Comparison of ENCODE assay signal across 8 cellular contexts in the genomic region with DNA sequence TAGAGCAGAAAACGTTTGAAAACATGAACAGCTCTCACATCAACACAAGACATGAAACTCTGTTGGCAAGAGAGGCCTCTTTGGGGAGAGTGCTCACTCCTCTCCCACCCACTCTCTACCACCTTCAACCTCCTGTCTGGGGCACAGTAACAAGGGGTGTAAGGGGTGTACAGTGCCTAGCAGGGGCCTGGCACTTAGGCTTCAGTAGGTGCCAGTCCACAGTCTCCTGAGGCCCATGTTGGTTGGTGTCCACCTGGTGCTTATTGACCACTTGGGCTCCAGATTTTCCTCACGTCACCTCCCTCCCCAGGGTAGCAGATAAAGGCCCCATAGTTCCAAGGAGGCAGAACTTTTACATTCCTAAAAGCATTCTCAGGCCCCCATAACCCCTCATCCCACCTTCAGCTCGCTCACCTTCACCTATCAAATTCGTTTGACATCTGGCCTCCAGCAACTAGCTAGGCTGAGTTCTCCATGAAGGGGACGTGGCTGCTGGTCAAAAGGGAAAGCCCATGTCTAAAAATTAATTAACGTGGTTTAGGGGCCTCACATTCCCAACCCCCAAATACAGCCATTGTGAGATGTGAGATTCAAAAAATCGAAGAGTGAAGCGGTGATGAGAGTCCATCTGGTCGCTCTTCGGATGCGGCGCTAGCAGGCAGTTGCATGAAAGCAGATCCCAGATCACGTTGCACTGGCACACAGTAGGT. TPM values are rescaled to one million over a fixed set of nuclear protein-coding genes. Genes with fewer than 3 reads are reported as not detected.
DNase-seq lines count a peak whose midpoint lies in the region; ATAC-seq and TF ChIP-seq lines count a peak whose summit lies in the region.

No MANE protein-coding gene starts in this region.

- no peak overlapping the region for H3K27ac ChIP-seq in DOHH2 (ENCODE audit: low read depth, low read length)
- H3K27ac ChIP-seq in SJCRH30, result peak overlapping the region; percentile 86
- H3K27ac ChIP-seq in esophagus muscularis mucosa (replicated peaks in 1 of 4), result peak overlapping the region; percentile 95 to 99 (median 96)
- H3K27ac ChIP-seq in prostate gland, result peak overlapping the region; percentile 93 to 94

- peak overlapping the region; percentile 98 for H3K4me3 ChIP-seq in DOHH2 (ENCODE audit: low read length)
- peak overlapping the region; percentile 91 for H3K4me3 ChIP-seq in SJCRH30
- peak overlapping the region; percentile 73 to 98 (median 86) for H3K4me3 ChIP-seq in esophagus muscularis mucosa
- peak overlapping the region; percentile 65 to 92 for H3K4me3 ChIP-seq in prostate gland

- DNase-seq in SJCRH30 (no peak), esophagus muscularis mucosa (ENCODE audit: extremely low spot score) (no peak), prostate gland (ENCODE audit: low spot score) (no peak), DMS53 (lab: John Stamatoyannopoulos, UW) (no peak), omental fat pad (ENCODE audit: low spot score) (no peak)

- no peaks in the 10 kb centered on the region for H3K9me3 ChIP-seq in DOHH2 (ENCODE audit: control insufficient read depth, insufficient read depth, low read length)
- no peaks in the 10 kb centered on the region for H3K9me3 ChIP-seq in SJCRH30 (replicated peaks)
- H3K9me3 ChIP-seq in esophagus muscularis mucosa, result no peaks in the 10 kb centered on the region
- no peaks in the 10 kb centered on the region for H3K9me3 ChIP-seq in prostate gland

- peak overlapping the region; percentile 97 for H3K4me2 ChIP-seq in DOHH2 (ENCODE audit: low read length)

- TF ChIP-seq POLR2A in esophagus muscularis mucosa (IDR thresholded peaks at IDR 0.05; ENCODE audit: low read depth) (no peak), prostate gland (IDR thresholded peaks at IDR 0.05) (no peak)

- no peaks in the 10 kb centered on the region for H3K9me2 ChIP-seq in DOHH2 (replicated peaks; ENCODE audit: control insufficient read depth, low read length)

- no peak for TF ChIP-seq EP300 in esophagus muscularis mucosa (IDR thresholded peaks at IDR 0.05)

- peaks cover 34% of the 10 kb centered on the region for H3K36me3 ChIP-seq in DOHH2 (ENCODE audit: control insufficient read depth, low read length)
- H3K36me3 ChIP-seq in SJCRH30, result no peaks in the 10 kb centered on the region
- peaks cover 0 to 5% (median 0%) of the 10 kb centered on the region in 4 donors for H3K36me3 ChIP-seq in esophagus muscularis mucosa
- no peaks in the 10 kb centered on the region for H3K36me3 ChIP-seq in prostate gland

- H4K20me1 ChIP-seq in DOHH2 (ENCODE audit: control insufficient read depth, insufficient read depth, low read depth, low read length), result peaks cover 21% of the 10 kb centered on the region

- no peak for ATAC-seq in HG02588 (IDR thresholded peaks at IDR 0.05; ENCODE audit: unreplicated experiment)
- ATAC-seq in omental fat pad (ENCODE audit: low FRiP score), result no peak
- ATAC-seq in HG03457 (IDR thresholded peaks at IDR 0.05; ENCODE audit: unreplicated experiment), result no peak

- peaks cover 44% of the 10 kb centered on the region for H3K79me2 ChIP-seq in DOHH2 (ENCODE audit: control insufficient read depth, low read length)

- H3F3A ChIP-seq in DOHH2 (ENCODE audit: control insufficient read depth, insufficient read depth), result no peaks in the 10 kb centered on the region

- H3K27me3 ChIP-seq in DOHH2 (ENCODE audit: control insufficient read depth, low read length), result no peaks in the 10 kb centered on the region
- H3K27me3 ChIP-seq in SJCRH30, result no peaks in the 10 kb centered on the region
- no peaks in the 10 kb centered on the region for H3K27me3 ChIP-seq in esophagus muscularis mucosa
- no peaks in the 10 kb centered on the region for H3K27me3 ChIP-seq in prostate gland (replicated peaks; ENCODE audit: insufficient read depth)

- intact Hi-C loops in esophagus muscularis mucosa (cut with DNase I) (loop anchor here (5.0 kb wide), 2 partner anchors 61 to 196 kb away; no protein-coding TSS in a partner anchor), prostate gland (cut with DNase I) (loop anchor here (5.0 kb wide), 1 partner anchor 46 kb away; no protein-coding TSS in a partner anchor)

- 74% methylated on average over 13 of the region's 13 CpGs for WGBS in esophagus muscularis mucosa
- 68% methylated on average over 13 of the region's 13 CpGs for WGBS in prostate gland

- no peak for TF ChIP-seq CTCF in DOHH2 (IDR thresholded peaks at IDR 0.05; ENCODE audit: low read depth, low read length, poor library complexity, severe bottlenecking)
- no peak for TF ChIP-seq CTCF in esophagus muscularis mucosa (IDR thresholded peaks at IDR 0.05)
- TF ChIP-seq CTCF in prostate gland (IDR thresholded peaks at IDR 0.05), result no peak
- TF ChIP-seq CTCF in omental fat pad (IDR thresholded peaks at IDR 0.05), result no peak

- H3K4me1 ChIP-seq in DOHH2 (ENCODE audit: control insufficient read depth, low read length) (peaks cover 34% of the 10 kb centered on the region), SJCRH30 (peaks cover 12% of the 10 kb centered on the region; the same call in 1 of the 2 replicates), esophagus muscularis mucosa (peaks cover 36 to 45% (median 43%) of the 10 kb centered on the region in 4 donors), prostate gland (replicated peaks) (peaks cover 15% of the 10 kb centered on the region)

RNA-seq across cellular contexts. Expression of gene MED15, which starts 0.7 kb away (rescaled TPM):
- 14.7 and 15.2 TPM in 2 replicates for total RNA-seq in SJCRH30 (2014; rRNA removed; shearing (Covaris generic))
- total RNA-seq in esophagus muscularis mucosa, result 10 to 100 TPM; 34.0 to 54.1 (median 38.9) TPM
- 10 to 100 TPM; 43.2 to 87.1 TPM for total RNA-seq in prostate gland
- total RNA-seq in omental fat pad, result 10 to 100 TPM; 36.5 to 90.5 (median 57.2) TPM

RNA-seq across cellular contexts. Expression of gene KLHL22, which starts 11.1 kb away (rescaled TPM):
- 12.2 and 12.7 TPM in 2 replicates for total RNA-seq in SJCRH30 (2014; rRNA removed; shearing (Covaris generic))
- total RNA-seq in esophagus muscularis mucosa, result 10 to 100 TPM; 19.9 to 35.5 (median 27.3) TPM
- total RNA-seq in prostate gland, result 10 to 100 TPM; 45.1 to 51.3 TPM
- total RNA-seq in omental fat pad, result 10 to 100 TPM; 19.8 to 45.0 (median 32.9) TPM
